ENCODE assay signal across 9 cellular contexts in the genomic region with DNA sequence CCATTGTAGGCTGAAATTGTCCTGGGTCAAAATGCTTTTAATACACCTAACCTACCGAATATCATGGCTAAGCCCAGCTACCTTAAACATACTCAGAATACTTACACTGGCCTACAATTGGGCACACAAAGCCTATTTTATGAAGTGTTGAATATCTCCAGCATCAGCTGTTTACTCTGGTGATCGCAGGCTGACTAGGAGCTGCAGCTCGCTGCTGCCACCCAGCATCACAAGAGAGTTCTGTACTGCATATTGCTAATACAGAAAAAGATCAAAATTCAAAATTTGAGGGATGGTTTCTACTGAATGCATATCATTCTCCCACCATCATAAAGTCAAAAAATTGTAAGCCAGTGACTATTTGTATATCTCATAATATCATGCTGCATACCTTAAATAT. TPM values are rescaled to one million over a fixed set of nuclear protein-coding genes. Genes with fewer than 3 reads are reported as not detected.
DNase-seq lines count a peak whose midpoint lies in the region; ATAC-seq and TF ChIP-seq lines count a peak whose summit lies in the region.
"Had no signal": no experiment of that assay in that cellular context is flagged by ENCODE, and none has a peak within 500 bp of the region (broad histone marks: within the 10 kb centered on the region; RNA-seq: fewer than 3 reads in every experiment).

No MANE protein-coding gene starts in this region.

- H2AFZ ChIP-seq in OCI-LY3 (ENCODE audit: low read depth, low read length), result no peak overlapping the region

- no peaks in the 10 kb centered on the region for H3K36me3 ChIP-seq in OCI-LY3 (replicated peaks; ENCODE audit: low read depth, low read length)

- CTCF ChIA-PET in activated naive CD4-positive, alpha-beta T cell treated with anti-CD3 and anti-CD28 coated beads for 36 hours (lab: Charles Lee), result no interaction called here

- H3K36me3 Mint-ChIP-seq in activated naive CD4-positive, alpha-beta T cell treated with anti-CD3 and anti-CD28 coated beads for 36 hours (ENCODE audit: low read depth), result peaks cover 20% of the 10 kb centered on the region
- peaks cover 4 to 13% of the 10 kb centered on the region in 2 donors for H3K36me3 Mint-ChIP-seq in activated naive CD4-positive, alpha-beta T cell treated with anti-CD3 and anti-CD28 coated beads, Interleukin-2, amount 50 U/mL, for 72 hours
- H3K36me3 Mint-ChIP-seq in type B pancreatic cell, result peaks cover 34% of the 10 kb centered on the region

- no peak for ATAC-seq in activated naive CD4-positive, alpha-beta T cell treated with anti-CD3 and anti-CD28 coated beads, Interleukin-2, amount 50 U/mL, for 72 hours
- ATAC-seq in HG03565 (IDR thresholded peaks at IDR 0.05; ENCODE audit: unreplicated experiment) (no peak), GM18858 (IDR thresholded peaks at IDR 0.05; ENCODE audit: unreplicated experiment) (no peak), GM18868 (IDR thresholded peaks at IDR 0.05; ENCODE audit: unreplicated experiment) (no peak)

- no peaks in the 10 kb centered on the region for H4K20me1 ChIP-seq in OCI-LY3 (ENCODE audit: insufficient read depth, low read length)

- no peaks in the 10 kb centered on the region for H3K27me3 ChIP-seq in OCI-LY3 (ENCODE audit: low read depth, low read length)

- no peaks in the 10 kb centered on the region for H3K9me3 Mint-ChIP-seq in activated naive CD4-positive, alpha-beta T cell treated with anti-CD3 and anti-CD28 coated beads for 36 hours
- no peaks in the 10 kb centered on the region for H3K9me3 Mint-ChIP-seq in activated naive CD4-positive, alpha-beta T cell treated with anti-CD3 and anti-CD28 coated beads, Interleukin-2, amount 50 U/mL, for 72 hours
- no peaks in the 10 kb centered on the region for H3K9me3 Mint-ChIP-seq in type B pancreatic cell

- no peak overlapping the region for H3K4me3 Mint-ChIP-seq in activated naive CD4-positive, alpha-beta T cell treated with anti-CD3 and anti-CD28 coated beads for 36 hours
- H3K4me3 Mint-ChIP-seq in type B pancreatic cell, result no peak overlapping the region

- H3K27me3 Mint-ChIP-seq in activated naive CD4-positive, alpha-beta T cell treated with anti-CD3 and anti-CD28 coated beads for 36 hours (ENCODE audit: low read depth), result no peaks in the 10 kb centered on the region
- H3K27me3 Mint-ChIP-seq in type B pancreatic cell, result no peaks in the 10 kb centered on the region

- no peak overlapping the region for H3K4me2 ChIP-seq in OCI-LY3 (ENCODE audit: low read length)

- TF ChIP-seq POLR2A in erythroblast (IDR thresholded peaks at IDR 0.05; ENCODE audit: low read length), result no peak

- no peak overlapping the region for H3K27ac ChIP-seq in OCI-LY3 (ENCODE audit: low read length)
- H3K27ac ChIP-seq: coronary artery had no signal

- no peaks in the 10 kb centered on the region for H3K79me2 ChIP-seq in OCI-LY3 (ENCODE audit: low read length)

- no peak overlapping the region for H3K27ac Mint-ChIP-seq in activated naive CD4-positive, alpha-beta T cell treated with anti-CD3 and anti-CD28 coated beads for 36 hours
- H3K27ac Mint-ChIP-seq in activated naive CD4-positive, alpha-beta T cell treated with anti-CD3 and anti-CD28 coated beads, Interleukin-2, amount 50 U/mL, for 72 hours, result no peak overlapping the region
- H3K27ac Mint-ChIP-seq in type B pancreatic cell, result no peak overlapping the region

- DNase-seq in activated naive CD4-positive, alpha-beta T cell treated with anti-CD3 and anti-CD28 coated beads for 36 hours, result peak; percentile 37
- no peak for DNase-seq in activated naive CD4-positive, alpha-beta T cell treated with anti-CD3 and anti-CD28 coated beads, Interleukin-2, amount 50 U/mL, for 72 hours (ENCODE audit: low spot score in 2 of 2)
- peak; percentile 8 to 9 for DNase-seq in erythroblast (lab: John Stamatoyannopoulos, UW)
- DNase-seq in type B pancreatic cell (ENCODE audit: extremely low spot score, unreplicated experiment), result no peak

- H3K9me3 ChIP-seq in OCI-LY3 (ENCODE audit: insufficient read depth, low read length), result no peaks in the 10 kb centered on the region

- H3K4me1 ChIP-seq in OCI-LY3 (ENCODE audit: low read length), result no peaks in the 10 kb centered on the region

- no peak overlapping the region for H3K4me3 ChIP-seq in OCI-LY3 (ENCODE audit: low read length)
- H3K4me3 ChIP-seq: coronary artery had no signal

- intact Hi-C loops in activated naive CD4-positive, alpha-beta T cell treated with anti-CD3 and anti-CD28 coated beads for 36 hours (cut with micrococcal nuclease), result loop anchor here (2.0 kb wide), 1 partner anchor 40 kb away; no protein-coding TSS in a partner anchor

- H3K9ac ChIP-seq in OCI-LY3 (ENCODE audit: low read length), result no peak overlapping the region

- H3K4me1 Mint-ChIP-seq in activated naive CD4-positive, alpha-beta T cell treated with anti-CD3 and anti-CD28 coated beads for 36 hours (ENCODE audit: low read depth), result no peaks in the 10 kb centered on the region
- H3K4me1 Mint-ChIP-seq in type B pancreatic cell (ENCODE audit: unreplicated experiment), result no peaks in the 10 kb centered on the region

- TF ChIP-seq CTCF in OCI-LY3 (IDR thresholded peaks at IDR 0.05; ENCODE audit: low read depth, low read length) (peak; percentile 21), type B pancreatic cell (conservative IDR thresholded peaks at IDR 0.05) (peak; percentile 32)

RNA-seq across cellular contexts. Expression of a gene that starts 55.3 kb away (rescaled TPM):
- total RNA-seq in activated naive CD4-positive, alpha-beta T cell treated with anti-CD3 and anti-CD28 coated beads for 36 hours, result 10 to 100 TPM; 10.2 to 10.3 TPM
- total RNA-seq in activated naive CD4-positive, alpha-beta T cell treated with anti-CD3 and anti-CD28 coated beads, Interleukin-2, amount 50 U/mL, for 72 hours, result 10 to 100 TPM in 1 of 2 donors, 1 to 10 TPM in 1; 6.8 to 10.7 TPM
- total RNA-seq in type B pancreatic cell (ENCODE audit: low replicate concordance), result 16.7 and 25.7 TPM in 2 replicates

Comparison
In these comparisons a context has a peak if more than half of its experiments do, and no peak if none do; other contexts are left out.
1. DNase-seq: peak in activated naive CD4-positive, alpha-beta T cell treated with anti-CD3 and anti-CD28 coated beads for 36 hours (single experiment) and erythroblast (2 of 2); none in activated naive CD4-positive, alpha-beta T cell treated with anti-CD3 and anti-CD28 coated beads, Interleukin-2, amount 50 U/mL, for 72 hours (0 of 2) and type B pancreatic cell (single experiment).